10 cellular contexts compared by ENCODE assay signal in the genomic region with DNA sequence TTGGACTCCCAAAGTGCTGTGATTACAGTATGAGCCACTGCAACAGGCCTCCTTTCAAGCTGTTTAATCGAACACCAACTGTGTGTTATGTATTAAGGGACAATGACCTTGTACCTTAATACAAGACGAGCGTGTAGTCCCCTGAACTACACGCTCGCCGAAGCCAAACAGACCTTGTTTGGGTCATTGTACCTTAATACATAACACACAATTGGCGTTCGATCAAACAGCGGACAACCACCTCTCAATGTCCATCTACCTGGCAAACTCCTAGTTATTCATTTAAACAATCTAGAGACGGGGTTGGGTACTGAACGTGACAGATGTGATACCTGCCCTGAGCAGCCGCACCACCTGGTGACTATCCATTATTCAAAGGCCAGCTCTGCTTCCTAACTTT. TPM values are rescaled to one million over a fixed set of nuclear protein-coding genes. Genes with fewer than 3 reads are reported as not detected.
DNase-seq lines count a peak whose midpoint lies in the region; ATAC-seq and TF ChIP-seq lines count a peak whose summit lies in the region.
"Had no signal": no experiment of that assay in that cellular context is flagged by ENCODE, and none has a peak within 500 bp of the region (broad histone marks: within the 10 kb centered on the region; RNA-seq: fewer than 3 reads in every experiment).

No MANE protein-coding gene starts in this region.

- H3K4me3 ChIP-seq in GM06990 (replicated peaks; ENCODE audit: low read depth, low read length): peak overlapping the region; percentile 91
- H3K4me3 ChIP-seq in SJSA1: peak overlapping the region; percentile 88
- H3K4me3 ChIP-seq in fibroblast of mammary gland (ENCODE audit: control insufficient read depth, low read depth, low read length): peak overlapping the region; percentile 93
- peak overlapping the region; percentile 71 for H3K4me3 ChIP-seq in rectal smooth muscle tissue (ENCODE audit: low read length)

- no peak overlapping the region for H3K9ac ChIP-seq in rectal smooth muscle tissue (ENCODE audit: low read length)

- ATAC-seq in left colon (no peak), sciatic nerve (no peak)

- no peak for DNase-seq in GM06990 (ENCODE audit: extremely low read depth, insufficient read length)
- DNase-seq in SJSA1 (ENCODE audit: low read depth in 1 of 2, low spot score in 2 of 2): no peak
- no peak for DNase-seq in fibroblast of mammary gland (ENCODE audit: low read depth)
- DNase-seq in amygdala (lab: John Stamatoyannopoulos, UW): no peak
- DNase-seq in left colon: no peak
- DNase-seq in central memory CD4-positive, alpha-beta T cell: no peak
- no peak for DNase-seq in sciatic nerve (ENCODE audit: low spot score)
- DNase-seq: caudate nucleus, NCI-H2171 had no signal

- no peaks in the 10 kb centered on the region for H3K27me3 ChIP-seq in GM06990 (replicated peaks; ENCODE audit: control insufficient read depth, insufficient read depth, low read length)
- no peaks in the 10 kb centered on the region for H3K27me3 ChIP-seq in SJSA1 (replicated peaks)
- no peaks in the 10 kb centered on the region for H3K27me3 ChIP-seq in rectal smooth muscle tissue (ENCODE audit: control insufficient read depth, insufficient read depth, low read length)

- H3K9me3 ChIP-seq in SJSA1 (replicated peaks): no peaks in the 10 kb centered on the region

- H3K36me3 ChIP-seq in GM06990 (ENCODE audit: control insufficient read depth, insufficient read depth, low read length): peaks cover 23% of the 10 kb centered on the region
- peaks cover 67% of the 10 kb centered on the region for H3K36me3 ChIP-seq in SJSA1
- H3K36me3 ChIP-seq in rectal smooth muscle tissue (ENCODE audit: control insufficient read depth, insufficient read depth, low read length): peaks cover 11% of the 10 kb centered on the region

- peaks cover 15% of the 10 kb centered on the region for H3K4me1 ChIP-seq in SJSA1 (replicated peaks)
- H3K4me1 ChIP-seq in rectal smooth muscle tissue (ENCODE audit: control insufficient read depth, insufficient read depth, low read length): peaks cover 14% of the 10 kb centered on the region

- intact Hi-C loops in left colon (cut with DNase I, micrococcal nuclease): no loop called here
- intact Hi-C loops in sciatic nerve (cut with DNase I): no loop called here

- no peak for TF ChIP-seq CTCF in GM06990 (IDR thresholded peaks at IDR 0.05; ENCODE audit: insufficient read depth, low read length, poor library complexity, severe bottlenecking)
- no peak for TF ChIP-seq CTCF in fibroblast of mammary gland (conservative IDR thresholded peaks at IDR 0.05; ENCODE audit: control insufficient read depth, insufficient read depth, low read depth, low read length)

- H3K27ac ChIP-seq in SJSA1 (no peak overlapping the region), rectal smooth muscle tissue (ENCODE audit: low read depth, low read length) (no peak overlapping the region)

RNA-seq across cellular contexts. Expression of gene CHERP, which starts 1.3 kb away (rescaled TPM):
- 3.8 and 4.3 TPM in 2 replicates for total RNA-seq in SJSA1 (2014; rRNA removed; shearing (Covaris generic))
- total RNA-seq in left colon (10 to 100 TPM; 32.1 to 41.5 TPM), sciatic nerve (36.9 TPM)

RNA-seq across cellular contexts. Expression of gene SLC35E1, which starts 31.3 kb away (rescaled TPM):
- total RNA-seq in SJSA1 (2014; rRNA removed; shearing (Covaris generic)): 13.1 and 24.7 TPM in 2 replicates
- total RNA-seq in left colon: 10 to 100 TPM; 35.8 to 37.7 TPM
- 33.2 TPM for total RNA-seq in sciatic nerve

RNA-seq across cellular contexts. Expression of gene C19orf44, which starts 44.8 kb away (rescaled TPM):
- total RNA-seq in SJSA1 (2014; rRNA removed; shearing (Covaris generic)): 1.2 and 3.0 TPM in 2 replicates
- total RNA-seq in left colon (1 to 10 TPM; 1.4 to 2.4 TPM), sciatic nerve (11.2 TPM)

RNA-seq across cellular contexts. Expression of gene CALR3, which starts 45.0 kb away (rescaled TPM):
- total RNA-seq in SJSA1 (2014; rRNA removed; shearing (Covaris generic)): not detected in 2 replicates
- total RNA-seq in left colon (not detected), sciatic nerve (not detected)
